19 cellular contexts compared by ENCODE assay signal in the genomic region with DNA sequence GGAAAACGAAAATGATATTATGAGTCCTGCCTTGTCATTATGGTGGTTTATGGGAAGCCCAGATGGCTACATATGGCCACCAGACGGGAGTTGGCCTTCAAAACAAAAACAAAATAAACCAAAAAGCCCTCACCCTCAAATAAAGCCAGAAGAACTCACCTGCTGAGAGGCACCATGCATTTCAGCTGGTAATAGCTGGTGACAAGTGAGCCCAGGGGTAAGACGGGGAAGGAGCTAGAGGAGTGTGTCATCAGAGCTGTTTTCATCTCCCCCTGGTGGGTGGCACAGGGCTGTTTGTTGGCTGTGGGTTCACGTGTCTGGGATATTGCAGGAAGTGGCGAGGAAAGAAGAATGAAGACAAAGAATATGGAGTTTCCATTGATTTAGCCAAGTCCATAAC.
"Had no signal": no experiment of that assay in that cellular context is flagged by ENCODE, and none has a peak within 500 bp of the region (broad histone marks: within the 10 kb centered on the region; RNA-seq: fewer than 3 reads in every experiment).

No MANE protein-coding gene starts in this region.

- H3K9me3 ChIP-seq: colonic mucosa, esophagus squamous epithelium, left ventricle myocardium inferior, right atrium auricular region, tibial artery had no signal

- H3K4me3 ChIP-seq: colonic mucosa, esophagus squamous epithelium, left ventricle myocardium inferior, right atrium auricular region, skin epidermis, tibial artery had no signal

- DNase-seq: activated CD4-positive, alpha-beta memory T cell treated with anti-CD3 and anti-CD28 coated beads, Interleukin-2, amount 10 ng/mL, durations not matched to agents 7 days and 5 days; activated CD4-positive, alpha-beta T cell treated with anti-CD3 and anti-CD28 coated beads for 4 hours; activated effector memory CD4-positive, alpha-beta T cell treated with Interleukin-2 at 50 U/mL for 16 hours; activated naive CD4-positive, alpha-beta T cell treated with anti-CD3 and anti-CD28 coated beads, Interleukin-2, amount 50 U/mL, for 16 hours; activated T-cell treated with anti-CD3 and anti-CD28 coated beads, Interleukin-2, amount 50 U/mL, for 24 hours; colonic mucosa; esophagus squamous epithelium; hippocampal formation; kidney; left ventricle myocardium inferior; natural killer cell; nucleus accumbens; stimulated activated CD4-positive, alpha-beta T cell treated with anti-CD3 and anti-CD28 coated beads, Interleukin-15, amount 100 ng/mL, for 24 hours; stimulated activated CD4-positive, alpha-beta T cell treated with anti-CD3 and anti-CD28 coated beads, Interleukin-4, amount 100 ng/mL, for 1 hour; stimulated activated naive B cell treated with anti-CD40 and anti-IgM and Interleukin-4, amounts not matched to agents 10 μg/mL and 1 μg/mL and 100 μg/mL, for 72 hours; tibial artery had no signal

- H3K4me1 Mint-ChIP-seq: activated CD4-positive, alpha-beta memory T cell treated with anti-CD3 and anti-CD28 coated beads, Interleukin-2, amount 10 ng/mL, durations not matched to agents 7 days and 5 days; natural killer cell; stimulated activated naive B cell treated with anti-CD40 and anti-IgM and Interleukin-4, amounts not matched to agents 10 μg/mL and 1 μg/mL and 100 μg/mL, for 72 hours had no signal

- H3K27me3 Mint-ChIP-seq: activated CD4-positive, alpha-beta memory T cell treated with anti-CD3 and anti-CD28 coated beads, Interleukin-2, amount 10 ng/mL, durations not matched to agents 7 days and 5 days; stimulated activated naive B cell treated with anti-CD40 and anti-IgM and Interleukin-4, amounts not matched to agents 10 μg/mL and 1 μg/mL and 100 μg/mL, for 72 hours had no signal

- H3K36me3 Mint-ChIP-seq: natural killer cell; stimulated activated naive B cell treated with anti-CD40 and anti-IgM and Interleukin-4, amounts not matched to agents 10 μg/mL and 1 μg/mL and 100 μg/mL, for 72 hours had no signal

- H3K4me3 Mint-ChIP-seq: activated CD4-positive, alpha-beta memory T cell treated with anti-CD3 and anti-CD28 coated beads, Interleukin-2, amount 10 ng/mL, durations not matched to agents 7 days and 5 days; activated T-cell treated with anti-CD3 and anti-CD28 coated beads, Interleukin-2, amount 50 U/mL, for 24 hours; natural killer cell; stimulated activated naive B cell treated with anti-CD40 and anti-IgM and Interleukin-4, amounts not matched to agents 10 μg/mL and 1 μg/mL and 100 μg/mL, for 72 hours had no signal

- ATAC-seq: natural killer cell; stimulated activated naive B cell treated with anti-CD40 and anti-IgM and Interleukin-4, amounts not matched to agents 10 μg/mL and 1 μg/mL and 100 μg/mL, for 72 hours had no signal

- H3K27ac ChIP-seq: colonic mucosa, esophagus squamous epithelium, left ventricle myocardium inferior, right atrium auricular region, skin epidermis, tibial artery, VCaP had no signal

- H3K4me1 ChIP-seq: colonic mucosa, esophagus squamous epithelium, left ventricle myocardium inferior, right atrium auricular region had no signal

- H3K27me3 ChIP-seq: colonic mucosa, esophagus squamous epithelium, right atrium auricular region, tibial artery had no signal

- H3K9me3 Mint-ChIP-seq: activated CD4-positive, alpha-beta memory T cell treated with anti-CD3 and anti-CD28 coated beads, Interleukin-2, amount 10 ng/mL, durations not matched to agents 7 days and 5 days; activated T-cell treated with anti-CD3 and anti-CD28 coated beads, Interleukin-2, amount 50 U/mL, for 24 hours; stimulated activated naive B cell treated with anti-CD40 and anti-IgM and Interleukin-4, amounts not matched to agents 10 μg/mL and 1 μg/mL and 100 μg/mL, for 72 hours had no signal

- H3K27ac Mint-ChIP-seq: activated CD4-positive, alpha-beta memory T cell treated with anti-CD3 and anti-CD28 coated beads, Interleukin-2, amount 10 ng/mL, durations not matched to agents 7 days and 5 days; activated T-cell treated with anti-CD3 and anti-CD28 coated beads, Interleukin-2, amount 50 U/mL, for 24 hours; natural killer cell; stimulated activated naive B cell treated with anti-CD40 and anti-IgM and Interleukin-4, amounts not matched to agents 10 μg/mL and 1 μg/mL and 100 μg/mL, for 72 hours had no signal

- H3K36me3 ChIP-seq: colonic mucosa, esophagus squamous epithelium, left ventricle myocardium inferior, right atrium auricular region, tibial artery had no signal
